In the genomic region with DNA sequence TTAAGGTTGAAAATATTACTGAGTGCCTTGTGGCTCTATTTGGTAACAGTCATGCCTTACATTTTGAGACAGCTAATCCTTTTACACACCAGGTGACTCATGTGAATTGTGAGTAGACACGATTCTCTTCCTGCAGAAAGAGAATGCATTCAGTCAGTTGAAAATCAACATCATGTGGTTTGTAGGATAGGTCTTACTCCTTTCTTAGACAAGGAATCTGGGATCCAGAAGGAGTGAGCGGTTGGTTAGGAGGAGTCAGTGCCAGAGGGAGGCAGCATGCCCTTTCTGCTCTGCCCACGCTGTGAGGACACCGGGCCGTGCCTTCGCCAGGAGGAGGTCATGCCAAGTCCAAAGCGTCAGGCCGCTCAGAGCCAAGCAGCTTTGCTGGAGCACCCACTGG, we compare ENCODE assay signal across 11 cellular contexts. TPM values are rescaled to one million over a fixed set of nuclear protein-coding genes. Genes with fewer than 3 reads are reported as not detected.
DNase-seq lines count a peak whose midpoint lies in the region; ATAC-seq and TF ChIP-seq lines count a peak whose summit lies in the region.
"Had no signal": no experiment of that assay in that cellular context is flagged by ENCODE, and none has a peak within 500 bp of the region (broad histone marks: within the 10 kb centered on the region; RNA-seq: fewer than 3 reads in every experiment).

No MANE protein-coding gene starts in this region.

- peak overlapping the region; percentile 13 for H3K27ac Mint-ChIP-seq in nephron progenitor cell
- no peak overlapping the region for H3K27ac Mint-ChIP-seq in activated CD8-positive, alpha-beta T cell treated with anti-CD3 and anti-CD28 coated beads, Interleukin-2, amount 10 ng/mL, durations not matched to agents 7 days and 5 days

- POLR2A ChIA-PET in PC-3 (lab: Charles Lee; ENCODE audit: unreplicated experiment), result no interaction called here
- POLR2A ChIA-PET in activated CD8-positive, alpha-beta T cell treated with anti-CD3 and anti-CD28 coated beads, Interleukin-2, amount 10 ng/mL, durations not matched to agents 7 days and 5 days (lab: Charles Lee), result no interaction called here

- DNase-seq in EH (ENCODE audit: low read depth) (peak; percentile 57), PC-3 (peak; percentile 85), esophagus squamous epithelium (lab: John Stamatoyannopoulos, UW) (no peak), nephron progenitor cell (no peak), SK-N-DZ (ENCODE audit: low spot score) (no peak), NCI-H524 (lab: John Stamatoyannopoulos, UW) (no peak)
- no peak for DNase-seq in activated CD8-positive, alpha-beta T cell treated with anti-CD3 and anti-CD28 coated beads, Interleukin-2, amount 10 ng/mL, durations not matched to agents 7 days and 5 days
- DNase-seq: activated T-cell treated with anti-CD3 and anti-CD28 coated beads, Interleukin-2, amount 50 U/mL, for 1 hour; DMS 273 treated with DMSO at 0.1 percent for 48 hours; kidney had no signal

- no peaks in the 10 kb centered on the region for H3F3A ChIP-seq in PC-3 (ENCODE audit: low read length, unreplicated experiment)

- no peaks in the 10 kb centered on the region for H3K36me3 Mint-ChIP-seq in nephron progenitor cell (ENCODE audit: low read depth)
- peaks cover 2% of the 10 kb centered on the region for H3K36me3 Mint-ChIP-seq in activated CD8-positive, alpha-beta T cell treated with anti-CD3 and anti-CD28 coated beads, Interleukin-2, amount 10 ng/mL, durations not matched to agents 7 days and 5 days (ENCODE audit: low read depth)

- peak overlapping the region; percentile 65 for H3K27ac ChIP-seq in PC-3 (ENCODE audit: low read length)
- H3K27ac ChIP-seq in esophagus squamous epithelium, result peak overlapping the region; percentile 58 to 70 (median 64)

- 35 to 43% methylated on average over 6 to 7 of the region's 8 CpGs for WGBS in esophagus squamous epithelium, 2 donors

- intact Hi-C loops in PC-3 (cut with micrococcal nuclease) (no loop called here), esophagus squamous epithelium (cut with DNase I) (no loop called here)

- ATAC-seq in PC-3, result peak; percentile 92
- ATAC-seq in activated CD8-positive, alpha-beta T cell treated with anti-CD3 and anti-CD28 coated beads, Interleukin-2, amount 10 ng/mL, durations not matched to agents 7 days and 5 days, result no peak
- no peak for ATAC-seq in GM19467 (IDR thresholded peaks at IDR 0.05; ENCODE audit: unreplicated experiment)

- peaks cover 70% of the 10 kb centered on the region for H3K4me1 Mint-ChIP-seq in nephron progenitor cell
- H3K4me1 Mint-ChIP-seq in activated CD8-positive, alpha-beta T cell treated with anti-CD3 and anti-CD28 coated beads, Interleukin-2, amount 10 ng/mL, durations not matched to agents 7 days and 5 days (ENCODE audit: low read depth), result peaks cover 37% of the 10 kb centered on the region

- no peaks in the 10 kb centered on the region for H3K9me2 ChIP-seq in PC-3 (replicated peaks; ENCODE audit: low read length)

- H3K4me3 Mint-ChIP-seq in nephron progenitor cell, result no peak overlapping the region
- no peak overlapping the region for H3K4me3 Mint-ChIP-seq in activated CD8-positive, alpha-beta T cell treated with anti-CD3 and anti-CD28 coated beads, Interleukin-2, amount 10 ng/mL, durations not matched to agents 7 days and 5 days

- H3K4me1 ChIP-seq in PC-3 (ENCODE audit: insufficient read depth, low read length) (peaks cover 23% of the 10 kb centered on the region), esophagus squamous epithelium (peaks cover 6 to 58% (median 14%) of the 10 kb centered on the region in 3 donors)

- peak overlapping the region; percentile 11; the same call in 1 of the 2 replicates for H3K4me2 ChIP-seq in PC-3 (ENCODE audit: low read length)

- no peak overlapping the region for H2AFZ ChIP-seq in PC-3 (ENCODE audit: low read length)

- no peak for TF ChIP-seq CTCF in PC-3 (conservative IDR thresholded peaks at IDR 0.05; ENCODE audit: low read depth, low read length)
- TF ChIP-seq CTCF in esophagus squamous epithelium (IDR thresholded peaks at IDR 0.05), result peak in 1 of 6 experiments; percentile 4
- TF ChIP-seq CTCF in nephron progenitor cell (IDR thresholded peaks at IDR 0.05), result no peak

- H3K79me2 ChIP-seq in PC-3 (ENCODE audit: low read length), result peaks cover 88% of the 10 kb centered on the region

- H3K36me3 ChIP-seq in PC-3 (ENCODE audit: low read depth, low read length), result no peaks in the 10 kb centered on the region; the same call in 1 of the 2 replicates
- H3K36me3 ChIP-seq in esophagus squamous epithelium, result no peaks in the 10 kb centered on the region

- H3K27me3 Mint-ChIP-seq in nephron progenitor cell (ENCODE audit: low read depth, poor library complexity), result no peaks in the 10 kb centered on the region
- no peaks in the 10 kb centered on the region for H3K27me3 Mint-ChIP-seq in activated CD8-positive, alpha-beta T cell treated with anti-CD3 and anti-CD28 coated beads, Interleukin-2, amount 10 ng/mL, durations not matched to agents 7 days and 5 days (ENCODE audit: low read depth)

- no peak overlapping the region for H3K9ac ChIP-seq in PC-3 (ENCODE audit: low read length)

- no peaks in the 10 kb centered on the region for H3K27me3 ChIP-seq in PC-3 (ENCODE audit: low read length)
- no peaks in the 10 kb centered on the region for H3K27me3 ChIP-seq in esophagus squamous epithelium

- no peaks in the 10 kb centered on the region for H4K20me1 ChIP-seq in PC-3 (ENCODE audit: low read length)

- BruUV-seq in PC-3 (replicated peaks; lab: Mats Ljungman, UMichigan), result no TSS peak

- no peaks in the 10 kb centered on the region for H3K9me3 Mint-ChIP-seq in nephron progenitor cell
- no peaks in the 10 kb centered on the region for H3K9me3 Mint-ChIP-seq in activated CD8-positive, alpha-beta T cell treated with anti-CD3 and anti-CD28 coated beads, Interleukin-2, amount 10 ng/mL, durations not matched to agents 7 days and 5 days (ENCODE audit: insufficient read depth)

- H3K4me3 ChIP-seq in PC-3 (ENCODE audit: low read length), result no peak overlapping the region
- no peak overlapping the region for H3K4me3 ChIP-seq in esophagus squamous epithelium

- TF ChIP-seq POLR2A in esophagus squamous epithelium (IDR thresholded peaks at IDR 0.05), result no peak

- CTCF ChIA-PET in PC-3 (lab: Charles Lee), result no interaction called here
- CTCF ChIA-PET in activated CD8-positive, alpha-beta T cell treated with anti-CD3 and anti-CD28 coated beads, Interleukin-2, amount 10 ng/mL, durations not matched to agents 7 days and 5 days (lab: Charles Lee), result no interaction called here

- H3K9me3 ChIP-seq in PC-3 (ENCODE audit: low read length), result no peaks in the 10 kb centered on the region
- H3K9me3 ChIP-seq in esophagus squamous epithelium, result no peaks in the 10 kb centered on the region

RNA-seq across cellular contexts. Expression of a gene that starts 47.6 kb away (rescaled TPM):
- total RNA-seq in PC-3 (2014; rRNA removed) (19.4 and 35.0 TPM in 2 replicates), esophagus squamous epithelium (10 to 100 TPM; 11.2 to 19.3 (median 13.2) TPM)
- 5.3 and 5.4 TPM in 2 replicates for polyA plus RNA-seq in SK-N-DZ (2014; cell fraction: cytosol; rRNA removed)
- 4.7 and 5.9 TPM in 2 replicates for polyA plus RNA-seq in SK-N-DZ (2014; cell fraction: nucleus; rRNA removed)
- total RNA-seq in activated CD8-positive, alpha-beta T cell treated with anti-CD3 and anti-CD28 coated beads, Interleukin-2, amount 10 ng/mL, durations not matched to agents 7 days and 5 days, result 10 to 100 TPM; 28.9 to 31.0 TPM

Comparison
In these comparisons a context has a peak if more than half of its experiments do, and no peak if none do; other contexts are left out.
1. DNase-seq: peak in EH (single experiment) and PC-3 (single experiment); none in esophagus squamous epithelium (single experiment), nephron progenitor cell (single experiment), SK-N-DZ (single experiment), activated CD8-positive, alpha-beta T cell treated with anti-CD3 and anti-CD28 coated beads, Interleukin-2, amount 10 ng/mL, durations not matched to agents 7 days and 5 days (single experiment) and NCI-H524 (0 of 2).